1 cellular context compared by ENCODE assay signal in the genomic region with DNA sequence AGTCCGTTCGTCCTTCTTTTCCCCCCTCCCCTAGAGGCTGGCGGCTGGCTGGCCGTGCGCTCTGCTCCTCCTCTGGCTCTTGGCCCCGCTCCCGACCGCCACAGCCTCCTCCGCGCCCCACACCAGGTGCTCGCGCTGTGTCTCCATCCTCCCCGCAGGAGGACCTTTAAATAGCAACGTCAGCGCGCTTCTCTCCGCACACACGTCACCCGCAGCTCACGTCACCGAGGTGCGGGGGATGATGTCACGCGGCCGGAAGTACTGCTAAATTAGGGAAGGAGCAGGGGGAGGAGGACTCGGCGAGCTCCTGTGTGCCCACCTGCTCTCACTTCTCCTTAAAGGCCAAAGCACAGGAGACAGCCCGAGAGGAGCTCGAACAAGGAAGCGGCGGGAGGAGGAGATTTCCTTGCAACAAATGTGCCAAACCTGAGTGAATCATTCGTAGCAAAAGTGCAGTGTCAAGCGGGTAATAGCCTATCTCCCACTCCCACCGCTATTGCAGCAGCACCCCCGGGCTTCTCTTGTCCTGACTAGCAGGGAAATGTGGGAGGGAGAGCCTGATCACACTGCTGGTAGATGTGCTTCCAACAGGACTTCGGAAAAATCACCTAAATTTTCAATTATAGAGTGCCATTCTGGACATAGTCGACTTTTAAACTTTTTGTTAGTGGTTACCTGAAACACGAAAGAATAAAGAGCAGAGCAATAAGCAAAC.
TF ChIP-seq lines count a peak whose summit lies in the region.

No MANE protein-coding gene starts in this region.

TF ChIP-seq in WTC11, 78 proteins besides CTCF, POLR2A, EP300 and RAD21 (continued from another document):
- TF ChIP-seq, protein P1, sequence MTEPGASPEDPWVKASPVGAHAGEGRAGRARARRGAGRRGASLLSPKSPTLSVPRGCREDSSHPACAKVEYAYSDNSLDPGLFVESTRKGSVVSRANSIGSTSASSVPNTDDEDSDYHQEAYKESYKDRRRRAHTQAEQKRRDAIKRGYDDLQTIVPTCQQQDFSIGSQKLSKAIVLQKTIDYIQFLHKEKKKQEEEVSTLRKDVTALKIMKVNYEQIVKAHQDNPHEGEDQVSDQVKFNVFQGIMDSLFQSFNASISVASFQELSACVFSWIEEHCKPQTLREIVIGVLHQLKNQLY (CRISPR knock-in tag; IDR thresholded peaks at IDR 0.05): no peak
- TF ChIP-seq ZNF232 (CRISPR knock-in tag; IDR thresholded peaks at IDR 0.05) (peak; percentile 86; the same call in 1 of the 2 replicates), ZNF423 (CRISPR knock-in tag; IDR thresholded peaks at IDR 0.05) (no peak), ZNF396 (CRISPR knock-in tag; IDR thresholded peaks at IDR 0.05; ENCODE audit: borderline replicate concordance) (no peak)
